ENCODE assay signal across 24 cellular contexts in the genomic region with DNA sequence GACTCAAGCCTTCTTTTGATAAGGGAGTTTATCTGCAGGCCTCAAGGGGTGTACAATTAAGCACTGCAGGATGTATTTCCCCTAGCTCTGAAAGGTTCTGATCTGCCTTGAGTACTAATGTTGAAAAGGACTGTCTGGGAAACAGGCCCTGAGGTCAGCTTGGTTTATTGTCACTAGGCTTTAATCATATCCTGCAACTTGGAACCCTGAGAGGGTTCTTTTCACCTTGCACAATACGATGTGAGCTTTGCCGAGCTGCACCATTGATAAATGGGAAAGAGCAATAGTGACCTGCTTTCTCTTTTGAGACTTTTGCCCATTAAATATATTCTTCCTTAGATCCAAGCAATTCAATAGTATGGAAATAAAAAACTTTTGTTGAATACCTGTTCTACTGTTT. TPM values are rescaled to one million over a fixed set of nuclear protein-coding genes. Genes with fewer than 3 reads are reported as not detected.
DNase-seq lines count a peak whose midpoint lies in the region; ATAC-seq, FAIRE-seq and TF ChIP-seq lines count a peak whose summit lies in the region.
"Had no signal": no experiment of that assay in that cellular context is flagged by ENCODE, and none has a peak within 500 bp of the region (broad histone marks: within the 10 kb centered on the region; RNA-seq: fewer than 3 reads in every experiment).

No MANE protein-coding gene starts in this region.

- H2BK120ac ChIP-seq in trophoblast cell (ENCODE audit: insufficient read depth, low read length, poor library complexity), result no peak overlapping the region

- H4K91ac ChIP-seq in trophoblast cell (ENCODE audit: low read depth, low read length), result no peak overlapping the region

- WGBS in trophoblast cell (ENCODE audit: extremely low coverage, insufficient coverage, insufficient read length), result no CpG with 5 or more reads among the region's 2 CpGs

- H3K4me2 ChIP-seq in endothelial cell of umbilical vein (ENCODE audit: insufficient read depth, low read length), result no peak overlapping the region
- no peak overlapping the region for H3K4me2 ChIP-seq in trophoblast cell (ENCODE audit: low read length)
- H3K4me2 ChIP-seq: GM23338 had no signal

- no peaks in the 10 kb centered on the region for H3K27me3 Mint-ChIP-seq in activated naive CD8-positive, alpha-beta T cell treated with anti-CD3 and anti-CD28 coated beads, Interleukin-2, amount 50 U/mL, for 24 hours
- no peaks in the 10 kb centered on the region for H3K27me3 Mint-ChIP-seq in progenitor cell of endocrine pancreas

- CTCF ChIA-PET in endothelial cell of umbilical vein (lab: Charles Lee), result no interaction called here

- no peak overlapping the region for H2AFZ ChIP-seq in endothelial cell of umbilical vein (ENCODE audit: low read depth, low read length)
- H2AFZ ChIP-seq in trophoblast cell (ENCODE audit: insufficient read depth, low read length, poor library complexity), result no peak overlapping the region
- H2AFZ ChIP-seq: GM23338 had no signal

- no peak overlapping the region for H3K4me3 ChIP-seq in endothelial cell of umbilical vein (replicated peaks in 1 of 3; ENCODE audit: insufficient read depth in 1 of 3, low read depth in 1 of 3, low read length in 3 of 3)
- H3K4me3 ChIP-seq in trophoblast cell (ENCODE audit: low read depth, low read length), result no peak overlapping the region
- H3K4me3 ChIP-seq: GM23338 had no signal

- no peak overlapping the region for H2BK12ac ChIP-seq in trophoblast cell (ENCODE audit: low read length)

- H3K36me3 Mint-ChIP-seq in activated naive CD8-positive, alpha-beta T cell treated with anti-CD3 and anti-CD28 coated beads, Interleukin-2, amount 50 U/mL, for 24 hours (ENCODE audit: low read depth), result no peaks in the 10 kb centered on the region
- no peaks in the 10 kb centered on the region for H3K36me3 Mint-ChIP-seq in progenitor cell of endocrine pancreas (ENCODE audit: insufficient read depth)
- H3K36me3 Mint-ChIP-seq: CD4-positive, CD25-positive, alpha-beta regulatory T cell had no signal

- H3K9ac ChIP-seq in endothelial cell of umbilical vein (replicated peaks; ENCODE audit: extremely low read depth, insufficient read depth, low read length) (no peak overlapping the region), trophoblast cell (ENCODE audit: low read length) (no peak overlapping the region)

- POLR2A ChIA-PET in endothelial cell of umbilical vein (lab: Charles Lee), result no interaction called here

- no peaks in the 10 kb centered on the region for H3K9me3 Mint-ChIP-seq in activated naive CD8-positive, alpha-beta T cell treated with anti-CD3 and anti-CD28 coated beads, Interleukin-2, amount 50 U/mL, for 24 hours
- no peaks in the 10 kb centered on the region for H3K9me3 Mint-ChIP-seq in progenitor cell of endocrine pancreas (ENCODE audit: low read depth)
- H3K9me3 Mint-ChIP-seq: CD4-positive, CD25-positive, alpha-beta regulatory T cell; CD8-positive, alpha-beta memory T cell; GM23338; HFFc6 had no signal

- no peaks in the 10 kb centered on the region for H3K27me3 ChIP-seq in endothelial cell of umbilical vein (ENCODE audit: control insufficient read depth in 2 of 2, insufficient read depth in 2 of 2, low read length in 2 of 2)
- H3K27me3 ChIP-seq in trophoblast cell (ENCODE audit: insufficient read depth, low read length), result no peaks in the 10 kb centered on the region
- H3K27me3 ChIP-seq: BE2C had no signal

- H4K20me1 ChIP-seq in endothelial cell of umbilical vein (replicated peaks; ENCODE audit: control insufficient read depth, extremely low read depth, insufficient read depth, low read length), result no peaks in the 10 kb centered on the region

- no peaks in the 10 kb centered on the region for H3K36me3 ChIP-seq in endothelial cell of umbilical vein (ENCODE audit: control insufficient read depth in 2 of 2, extremely low read depth in 1 of 2, insufficient read depth in 2 of 2, low read length in 2 of 2)
- no peaks in the 10 kb centered on the region for H3K36me3 ChIP-seq in trophoblast cell (ENCODE audit: control insufficient read depth in 1 of 2, insufficient read depth in 2 of 2, low read length in 2 of 2)
- H3K36me3 ChIP-seq: BE2C had no signal

- FAIRE-seq in endothelial cell of umbilical vein (lab: Jason Lieb, UNC), result peak; percentile 43
- FAIRE-seq: A204.1, G401.6, GM12891, GM19239, H54, HepG2 had no signal

- H3K4me3 Mint-ChIP-seq in activated naive CD8-positive, alpha-beta T cell treated with anti-CD3 and anti-CD28 coated beads, Interleukin-2, amount 50 U/mL, for 24 hours, result no peak overlapping the region
- no peak overlapping the region for H3K4me3 Mint-ChIP-seq in progenitor cell of endocrine pancreas (ENCODE audit: low read depth)
- H3K4me3 Mint-ChIP-seq: CD4-positive, CD25-positive, alpha-beta regulatory T cell; GM23338; HFFc6 had no signal

- TF ChIP-seq CTCF in endothelial cell of umbilical vein (IDR thresholded peaks at IDR 0.05; ENCODE audit: extremely low read depth in 1 of 2, insufficient read depth in 1 of 2, low read depth in 1 of 2, low read length in 2 of 2) (no peak), progenitor cell of endocrine pancreas (IDR thresholded peaks at IDR 0.05; ENCODE audit: unreplicated experiment) (no peak)

- H2BK5ac ChIP-seq in trophoblast cell (ENCODE audit: low read depth, low read length, poor library complexity), result no peak overlapping the region

- H3K27ac Mint-ChIP-seq in activated naive CD8-positive, alpha-beta T cell treated with anti-CD3 and anti-CD28 coated beads, Interleukin-2, amount 50 U/mL, for 24 hours, result no peak overlapping the region
- H3K27ac Mint-ChIP-seq in progenitor cell of endocrine pancreas, result no peak overlapping the region
- H3K27ac Mint-ChIP-seq: CD8-positive, alpha-beta memory T cell; GM23338; HFFc6 had no signal

- dilution Hi-C loops in endothelial cell of umbilical vein (cut with MboI; ENCODE audit: extremely low pct_ligation_motif_present, low sequenced_read_pairs), result no loop called here

- TF ChIP-seq POLR2A in endothelial cell of umbilical vein (IDR thresholded peaks at IDR 0.05; ENCODE audit: low read depth, low read length), result no peak

- intact Hi-C loops in endothelial cell of umbilical vein (cut with micrococcal nuclease), result no loop called here

- no peak overlapping the region for H3K18ac ChIP-seq in trophoblast cell (ENCODE audit: low read length)

- peak; percentile 24 for DNase-seq in NCI-H146 (lab: John Stamatoyannopoulos, UW)
- peak; percentile 20 for DNase-seq in NCI-H69 (lab: John Stamatoyannopoulos, UW)
- peak; percentile 13 for DNase-seq in endothelial cell of umbilical vein (ENCODE audit: low read depth, low spot score)
- no peak for DNase-seq in trophoblast cell
- no peak for DNase-seq in HK-2 (ENCODE audit: unreplicated experiment)
- DNase-seq in activated naive CD8-positive, alpha-beta T cell treated with anti-CD3 and anti-CD28 coated beads, Interleukin-2, amount 50 U/mL, for 24 hours, result no peak
- no peak for DNase-seq in progenitor cell of endocrine pancreas (ENCODE audit: low spot score, unreplicated experiment)
- DNase-seq: ACHN; BE2C; C1 segment of cervical spinal cord; CD4-positive, CD25-positive, alpha-beta regulatory T cell; CD8-positive, alpha-beta memory T cell; COR-L47; DMS 273 treated with DMSO at 0.1 percent for 48 hours; DMS53; HCEC 1CT; HFFc6 had no signal

- no peak overlapping the region for H4K12ac ChIP-seq in trophoblast cell (ENCODE audit: low read depth, low read length)

- H3K9me3 ChIP-seq in endothelial cell of umbilical vein (replicated peaks; ENCODE audit: control insufficient read depth, insufficient read depth, low read length) (no peaks in the 10 kb centered on the region), trophoblast cell (ENCODE audit: insufficient read depth, low read depth, low read length) (peaks cover 1% of the 10 kb centered on the region)
- H3K9me3 ChIP-seq: BE2C had no signal

- no peak overlapping the region for H3K23ac ChIP-seq in trophoblast cell (ENCODE audit: low read length)

- no peak overlapping the region for H3K14ac ChIP-seq in trophoblast cell (ENCODE audit: low read length)

- no TSS peak for BruUV-seq in endothelial cell of umbilical vein (replicated peaks; lab: Mats Ljungman, UMichigan)

- no peak overlapping the region for H4K8ac ChIP-seq in trophoblast cell (ENCODE audit: low read depth, low read length)

- no peak overlapping the region for H3K27ac ChIP-seq in endothelial cell of umbilical vein (ENCODE audit: insufficient read depth, low read depth, low read length)
- no peak overlapping the region for H3K27ac ChIP-seq in trophoblast cell (ENCODE audit: low read depth, low read length)

- H3K4ac ChIP-seq in trophoblast cell (ENCODE audit: low read depth, low read length), result no peak overlapping the region

- H2AK5ac ChIP-seq in trophoblast cell (ENCODE audit: low read length), result no peak overlapping the region

- H3K4me1 Mint-ChIP-seq in activated naive CD8-positive, alpha-beta T cell treated with anti-CD3 and anti-CD28 coated beads, Interleukin-2, amount 50 U/mL, for 24 hours, result peaks cover 12% of the 10 kb centered on the region
- H3K4me1 Mint-ChIP-seq in progenitor cell of endocrine pancreas (ENCODE audit: low read depth), result peaks cover 6% of the 10 kb centered on the region
- H3K4me1 Mint-ChIP-seq: GM23338 had no signal

- no peak for ATAC-seq in activated naive CD8-positive, alpha-beta T cell treated with anti-CD3 and anti-CD28 coated beads, Interleukin-2, amount 50 U/mL, for 24 hours
- ATAC-seq: GM23338, HepG2 had no signal

- no peaks in the 10 kb centered on the region for H3K79me1 ChIP-seq in trophoblast cell (ENCODE audit: low read length)

- H3K4me1 ChIP-seq in endothelial cell of umbilical vein (ENCODE audit: control insufficient read depth, extremely low read depth, insufficient read depth, low read length), result peaks cover 12% of the 10 kb centered on the region
- peaks cover 0 to 2% of the 10 kb centered on the region in 2 experiments for H3K4me1 ChIP-seq in trophoblast cell (ENCODE audit: control insufficient read depth in 1 of 2, insufficient read depth in 2 of 2, low read length in 2 of 2)

- H3K9me1 ChIP-seq in endothelial cell of umbilical vein (replicated peaks; ENCODE audit: control insufficient read depth, extremely low read depth, insufficient read depth, low read length), result no peaks in the 10 kb centered on the region

- no peaks in the 10 kb centered on the region for H3K79me2 ChIP-seq in endothelial cell of umbilical vein (ENCODE audit: control insufficient read depth, insufficient read depth, low read length)
- no peaks in the 10 kb centered on the region for H3K79me2 ChIP-seq in trophoblast cell (ENCODE audit: control insufficient read depth, insufficient read depth, low read length, poor library complexity)

RNA-seq across cellular contexts. Expression of a gene that starts 31.6 kb away (rescaled TPM):
- total RNA-seq in endothelial cell of umbilical vein (not detected in 2 replicates), progenitor cell of endocrine pancreas (not detected in 2 replicates)
- polyA plus RNA-seq in endothelial cell of umbilical vein, result not detected in 2 replicates
- not detected in 2 replicates for polyA plus RNA-seq in endothelial cell of umbilical vein (2011; cell fraction: cytosol; rRNA removed)
- not detected in 2 replicates for polyA plus RNA-seq in endothelial cell of umbilical vein (2011; cell fraction: nucleus; rRNA removed)
- not detected in 2 replicates for polyA plus RNA-seq in endothelial cell of umbilical vein (2012)
- polyA minus RNA-seq in endothelial cell of umbilical vein, result not detected in 2 replicates
- polyA minus RNA-seq in endothelial cell of umbilical vein (2011; cell fraction: cytosol; rRNA and poly(A)+ RNA removed), result not detected
- polyA minus RNA-seq in endothelial cell of umbilical vein (2011; cell fraction: nucleus; rRNA and poly(A)+ RNA removed), result not detected in 2 replicates
- 0.11 TPM in 1 of 2 replicates, not detected in the other for polyA plus RNA-seq in trophoblast cell (2013)
- total RNA-seq: CD4-positive, CD25-positive, alpha-beta regulatory T cell; CD8-positive, alpha-beta memory T cell; GM23338; HepG2; HFFc6 had no signal
- polyA plus RNA-seq: CD4-positive, CD25-positive, alpha-beta regulatory T cell; CD8-positive, alpha-beta memory T cell; HepG2 had no signal

Comparison
In these comparisons a context has a peak if more than half of its experiments do, and no peak if none do; other contexts are left out.
1. DNase-seq: peak in NCI-H146 (single experiment), NCI-H69 (single experiment) and endothelial cell of umbilical vein (single experiment); none in trophoblast cell (0 of 2), HK-2 (single experiment), activated naive CD8-positive, alpha-beta T cell treated with anti-CD3 and anti-CD28 coated beads, Interleukin-2, amount 50 U/mL, for 24 hours (single experiment) and progenitor cell of endocrine pancreas (single experiment).